8 cellular contexts compared by ENCODE assay signal in genomic region chr10:92241158-92241500, GRCh38. TPM values are rescaled to one million over a fixed set of nuclear protein-coding genes. Genes with fewer than 3 reads are reported as not detected.
DNase-seq lines count a peak whose midpoint lies in the region; ATAC-seq, FAIRE-seq and TF ChIP-seq lines count a peak whose summit lies in the region.

No MANE protein-coding gene starts in this region.

- no peaks in the 10 kb centered on the region for H3K27me3 Mint-ChIP-seq in naive thymus-derived CD8-positive, alpha-beta T cell

- no peak for FAIRE-seq in GM19239 (lab: Jason Lieb, UNC)

- peak overlapping the region; percentile 45 for H3K27ac ChIP-seq in RWPE2 (ENCODE audit: poor library complexity, severe bottlenecking)

- H3K36me3 ChIP-seq in H7 (replicated peaks; ENCODE audit: control insufficient read depth, insufficient read depth, low read length) (no peaks in the 10 kb centered on the region), RWPE2 (ENCODE audit: low read depth) (no peaks in the 10 kb centered on the region)

- H3K4me3 ChIP-seq in H7 (ENCODE audit: insufficient read depth, low read depth, low read length) (peak overlapping the region; percentile 55), RWPE2 (ENCODE audit: severe bottlenecking) (peak overlapping the region; percentile 49), epithelial cell of proximal tubule (ENCODE audit: low read depth, low read length) (peak overlapping the region; percentile 71)

- H3K27ac Mint-ChIP-seq in naive thymus-derived CD8-positive, alpha-beta T cell, result peak overlapping the region in 9 of 10 donors; percentile 47 to 91 (median 84)

- H3K9me3 Mint-ChIP-seq in naive thymus-derived CD8-positive, alpha-beta T cell, result no peaks in the 10 kb centered on the region

- peak; percentile 52 for DNase-seq in H7
- no peak for DNase-seq in RWPE2 (ENCODE audit: low spot score)
- no peak for DNase-seq in epithelial cell of proximal tubule (ENCODE audit: low read depth)
- no peak for DNase-seq in naive thymus-derived CD8-positive, alpha-beta T cell
- no peak for DNase-seq in GM19239 (ENCODE audit: insufficient read length, low spot score)
- DNase-seq in NCI-H345 (lab: John Stamatoyannopoulos, UW), result no peak
- no peak for DNase-seq in NCI-H2107 (lab: John Stamatoyannopoulos, UW)
- DNase-seq in activated gamma-delta T cell (lab: John Stamatoyannopoulos, UW), result no peak

- H3K4me3 Mint-ChIP-seq in naive thymus-derived CD8-positive, alpha-beta T cell, result peak overlapping the region; percentile 88 to 96 (median 92)

- H3K4me1 Mint-ChIP-seq in naive thymus-derived CD8-positive, alpha-beta T cell, result peaks cover 21 to 48% (median 34%) of the 10 kb centered on the region in 4 donors

- no peak for ATAC-seq in RWPE2 (ENCODE audit: low read depth)
- ATAC-seq in naive thymus-derived CD8-positive, alpha-beta T cell, result no peak

- POLR2A ChIA-PET in naive thymus-derived CD8-positive, alpha-beta T cell (lab: Charles Lee), result interaction anchor here (2.4 kb wide), 1 partner anchor 50 kb away, joined by 10 read pairs; the partner anchor contains the start of genes CPEB3 and MARCHF5

- H3K27me3 ChIP-seq in H7 (ENCODE audit: control insufficient read depth, insufficient read depth, low read length) (peaks cover 27% of the 10 kb centered on the region), RWPE2 (ENCODE audit: insufficient read depth, poor library complexity, severe bottlenecking) (no peaks in the 10 kb centered on the region)

- TF ChIP-seq CTCF in RWPE2 (IDR thresholded peaks at IDR 0.05; ENCODE audit: poor library complexity, severe bottlenecking), result no peak
- TF ChIP-seq CTCF in epithelial cell of proximal tubule (conservative IDR thresholded peaks at IDR 0.05; ENCODE audit: low read depth, low read length), result no peak

- H3K4me1 ChIP-seq in RWPE2 (ENCODE audit: insufficient read depth, poor library complexity, severe bottlenecking), result peaks cover 39% of the 10 kb centered on the region

- no peaks in the 10 kb centered on the region for H3K9me3 ChIP-seq in RWPE2 (ENCODE audit: severe bottlenecking)

- peaks cover 0 to 2% (median 0%) of the 10 kb centered on the region in 3 donors for H3K36me3 Mint-ChIP-seq in naive thymus-derived CD8-positive, alpha-beta T cell

RNA-seq across cellular contexts. Expression of gene CPEB3, which starts 49.7 kb away (rescaled TPM):
- 0.62 and 0.92 TPM in 2 replicates for total RNA-seq in H7 (2014; rRNA removed; shearing (Covaris generic))
- total RNA-seq in epithelial cell of proximal tubule, result 0.52 and 0.58 TPM in 2 replicates
- total RNA-seq in naive thymus-derived CD8-positive, alpha-beta T cell, result 1 to 10 TPM; 2.5 to 2.9 TPM
- polyA plus RNA-seq in naive thymus-derived CD8-positive, alpha-beta T cell, result 1 to 10 TPM in 2 of 3 donors, under 1 TPM in 1; 0.92 to 1.4 (median 1.2) TPM

RNA-seq across cellular contexts. Expression of gene MARCHF5, which starts 49.8 kb away (rescaled TPM):
- 7.9 and 11.6 TPM in 2 replicates for total RNA-seq in H7 (2014; rRNA removed; shearing (Covaris generic))
- total RNA-seq in epithelial cell of proximal tubule, result 7.6 and 9.6 TPM in 2 replicates
- total RNA-seq in naive thymus-derived CD8-positive, alpha-beta T cell, result 10 to 100 TPM; 41.6 to 42.1 TPM
- polyA plus RNA-seq in naive thymus-derived CD8-positive, alpha-beta T cell, result 10 to 100 TPM; 21.0 to 24.0 (median 23.4) TPM
